ENCODE assay signal across 8 cellular contexts in genomic region chr15:68817304-68818087, GRCh38. TPM values are rescaled to one million over a fixed set of nuclear protein-coding genes. Genes with fewer than 3 reads are reported as not detected.
DNase-seq lines count a peak whose midpoint lies in the region; ATAC-seq, FAIRE-seq and TF ChIP-seq lines count a peak whose summit lies in the region.

No MANE protein-coding gene starts in this region.

- DNase-seq in AML-193 (lab: John Stamatoyannopoulos, UW) (peak; percentile 54 to 60), M059J (ENCODE audit: low read depth) (peak; percentile 65), T1000 (lab: John Stamatoyannopoulos, UW) (peak; percentile 38), astrocyte (ENCODE audit: low read depth) (peak; percentile 45), hypothalamus (lab: John Stamatoyannopoulos, UW) (peak in 43 of 51 donors; percentile 25 to 91 (median 70)), sigmoid colon (peak; percentile 84)

- peak overlapping the region; percentile 93 for H3K4me3 Mint-ChIP-seq in astrocyte (ENCODE audit: unreplicated experiment)

- peaks cover 22% of the 10 kb centered on the region for H3K4me1 ChIP-seq in astrocyte (ENCODE audit: insufficient read depth, low read length)
- peaks cover 0 to 57% (median 47%) of the 10 kb centered on the region in 4 donors for H3K4me1 ChIP-seq in sigmoid colon

- no peaks in the 10 kb centered on the region for H3K27me3 ChIP-seq in astrocyte (ENCODE audit: insufficient read depth, low read length)
- no peaks in the 10 kb centered on the region for H3K27me3 ChIP-seq in sigmoid colon

- TF ChIP-seq EP300 in sigmoid colon (IDR thresholded peaks at IDR 0.05): no peak

- H4K20me1 ChIP-seq in astrocyte (ENCODE audit: insufficient read depth, low read length): peaks cover 43% of the 10 kb centered on the region

- H2AFZ ChIP-seq in astrocyte (ENCODE audit: low read depth, low read length): peak overlapping the region; percentile 68

- H3K27me3 Mint-ChIP-seq in astrocyte (ENCODE audit: low read depth, unreplicated experiment): no peaks in the 10 kb centered on the region

- H3K36me3 Mint-ChIP-seq in astrocyte (ENCODE audit: low read depth, unreplicated experiment): no peaks in the 10 kb centered on the region

- H3K36me3 ChIP-seq in astrocyte (ENCODE audit: insufficient read depth, low read length) (no peaks in the 10 kb centered on the region), sigmoid colon (no peaks in the 10 kb centered on the region)

- peaks cover 77% of the 10 kb centered on the region for H3K79me2 ChIP-seq in astrocyte (ENCODE audit: insufficient read depth, low read length)

- H3K4me3 ChIP-seq in astrocyte (ENCODE audit: insufficient read depth, low read depth, low read length): peak overlapping the region; percentile 93
- peak overlapping the region; percentile 77 to 98 (median 97) for H3K4me3 ChIP-seq in sigmoid colon

- peak overlapping the region; percentile 96 for H3K9ac ChIP-seq in astrocyte (ENCODE audit: low read length)

- peaks cover 36% of the 10 kb centered on the region for H3K4me1 Mint-ChIP-seq in astrocyte (ENCODE audit: low read depth, unreplicated experiment)

- H3K27ac ChIP-seq in astrocyte (ENCODE audit: low read depth, low read length) (peak overlapping the region; percentile 91), sigmoid colon (peak overlapping the region; percentile 92 to 99 (median 98))

- intact Hi-C loops in sigmoid colon (cut with DNase I): no loop called here

- no peak for ATAC-seq in HG02884 (IDR thresholded peaks at IDR 0.05; ENCODE audit: unreplicated experiment)

- peak overlapping the region; percentile 96 for H3K27ac Mint-ChIP-seq in astrocyte (ENCODE audit: unreplicated experiment)

- no peak for FAIRE-seq in astrocyte (lab: Jason Lieb, UNC)

- H3K9me3 Mint-ChIP-seq in astrocyte (ENCODE audit: unreplicated experiment): no peaks in the 10 kb centered on the region

- WGBS in sigmoid colon, 2 donors: 0% methylated on average over 64 of the region's 64 CpGs

- TF ChIP-seq CTCF in astrocyte (IDR thresholded peaks at IDR 0.05; ENCODE audit: insufficient read depth, low read depth, low read length): no peak
- TF ChIP-seq CTCF in sigmoid colon (IDR thresholded peaks at IDR 0.05): no peak

- H3K9me3 ChIP-seq in astrocyte (ENCODE audit: insufficient read depth, low read depth, low read length): no peaks in the 10 kb centered on the region
- no peaks in the 10 kb centered on the region for H3K9me3 ChIP-seq in sigmoid colon

- H3K4me2 ChIP-seq in astrocyte (ENCODE audit: low read length): peak overlapping the region; percentile 99

- TF ChIP-seq POLR2A in GM19099 (IDR thresholded peaks at IDR 0.05; ENCODE audit: extremely low read depth, insufficient read length, low read depth) (peak; percentile 61), sigmoid colon (IDR thresholded peaks at IDR 0.05) (peak in 1 of 2 donors; percentile 24)

RNA-seq across cellular contexts. Expression of gene ANP32A, which starts 3.2 kb away (rescaled TPM):
- 102 and 114 TPM in 2 replicates for total RNA-seq in M059J (2014; rRNA removed; shearing (Covaris generic))
- 121 and 138 TPM in 2 replicates for total RNA-seq in astrocyte
- total RNA-seq in sigmoid colon: 10 to 100 TPM; 37.6 to 71.2 (median 58.9) TPM
- polyA plus RNA-seq in sigmoid colon: 100 to 1,000 TPM in 1 of 3 donors, 10 to 100 TPM in 2; 67.3 to 152 (median 82.1) TPM
